Comparison of ENCODE assay signal across 8 cellular contexts in genomic region chr1:153990468-153991150, GRCh38. TPM values are rescaled to one million over a fixed set of nuclear protein-coding genes. Genes with fewer than 3 reads are reported as not detected.
DNase-seq lines count a peak whose midpoint lies in the region; ATAC-seq and TF ChIP-seq lines count a peak whose summit lies in the region.

Gene RPS27 (plus strand): TSS chr1:153990762. CDS start chr1:153990797, 35 bp downstream.

- H3K27ac ChIP-seq in mucosa of rectum (ENCODE audit: low read depth in 2 of 2, low read length in 2 of 2): peak within 1 kb of the TSS; percentile 94

- H3K4me3 ChIP-seq in mucosa of rectum (ENCODE audit: low read length in 2 of 2): peak within 1 kb of the TSS; percentile 97

- peak within 1 kb of the TSS; percentile 99 for H3K4me3 Mint-ChIP-seq in activated T-cell treated with anti-CD3 and anti-CD28 coated beads, Interleukin-2, amount 50 U/mL, for 24 hours

- no peaks in the 10 kb centered on the region for H3K27me3 Mint-ChIP-seq in activated T-cell treated with anti-CD3 and anti-CD28 coated beads, Interleukin-2, amount 50 U/mL, for 24 hours

- peaks cover 16 to 25% of the 10 kb centered on the region in 2 donors for H3K4me1 ChIP-seq in mucosa of rectum (ENCODE audit: control insufficient read depth in 2 of 2, insufficient read depth in 2 of 2, low read length in 2 of 2)

- peak; percentile 100 for TF ChIP-seq POLR2A in erythroblast (IDR thresholded peaks at IDR 0.05; ENCODE audit: low read length)

- in situ Hi-C loops in KBM-7 (cut with MboI; ENCODE audit: low pct_unique_long_range_greater_than_20kb, low sequenced_read_pairs): no loop called here

- H3K9me3 Mint-ChIP-seq in activated T-cell treated with anti-CD3 and anti-CD28 coated beads, Interleukin-2, amount 50 U/mL, for 24 hours: peaks cover 2% of the 10 kb centered on the region

- peak; percentile 95 for DNase-seq in DMS 273 treated with DMSO at 0.1 percent for 48 hours (lab: John Stamatoyannopoulos, UW)
- peak; percentile 94 for DNase-seq in KBM-7
- DNase-seq in activated T-cell treated with anti-CD3 and anti-CD28 coated beads, Interleukin-2, amount 50 U/mL, for 24 hours: peak; percentile 89
- DNase-seq in erythroblast (lab: John Stamatoyannopoulos, UW): peak; percentile 98
- DNase-seq in stimulated activated CD8-positive, alpha-beta memory T cell treated with anti-CD3 and anti-CD28 coated beads, Interleukin-7, amount 100 ng/mL, for 1 hour (ENCODE audit: low read depth in 2 of 2): peak; percentile 67 to 71

- peaks cover 46% of the 10 kb centered on the region for H3K4me1 Mint-ChIP-seq in activated T-cell treated with anti-CD3 and anti-CD28 coated beads, Interleukin-2, amount 50 U/mL, for 24 hours (ENCODE audit: low read depth)

- peaks cover 51% of the 10 kb centered on the region for H3K36me3 Mint-ChIP-seq in activated T-cell treated with anti-CD3 and anti-CD28 coated beads, Interleukin-2, amount 50 U/mL, for 24 hours (ENCODE audit: low read depth)

- peak; percentile 70 for ATAC-seq in GM21576 (IDR thresholded peaks at IDR 0.05; ENCODE audit: unreplicated experiment)

- H3K27ac Mint-ChIP-seq in activated T-cell treated with anti-CD3 and anti-CD28 coated beads, Interleukin-2, amount 50 U/mL, for 24 hours: peak within 1 kb of the TSS; percentile 99

- no peaks in the 10 kb centered on the region for H3K27me3 ChIP-seq in mucosa of rectum (ENCODE audit: control insufficient read depth in 2 of 2, insufficient read depth in 2 of 2, low read length in 2 of 2)

- peak within 1 kb of the TSS; percentile 96 to 99 for H3K9ac ChIP-seq in mucosa of rectum (ENCODE audit: low read depth in 1 of 2, low read length in 2 of 2)

- no peaks in the 10 kb centered on the region for H3K9me3 ChIP-seq in mucosa of rectum (ENCODE audit: control insufficient read depth in 2 of 2, low read length in 2 of 2)

- H3K36me3 ChIP-seq in mucosa of rectum (ENCODE audit: control insufficient read depth in 2 of 2, insufficient read depth in 2 of 2, low read length in 2 of 2): peaks cover 21 to 22% of the 10 kb centered on the region in 2 donors

TF ChIP-seq in PFSK-1, 5 proteins besides CTCF, POLR2A, EP300 and RAD21:
- TF ChIP-seq TAF1 (IDR thresholded peaks at IDR 0.05; ENCODE audit: borderline replicate concordance, insufficient read depth, low read length): peak; percentile 98
- TF ChIP-seq SIN3A (IDR thresholded peaks at IDR 0.05; ENCODE audit: borderline replicate concordance, insufficient read depth, low read length): no peak
- peak; percentile 100 for TF ChIP-seq POLR2AphosphoS5 (IDR thresholded peaks at IDR 0.05; ENCODE audit: low read depth, low read length)
TF ChIP-seq in PFSK-1: peak in this region for 2.

RNA-seq across cellular contexts. Expression of gene RPS27, which starts in this region (rescaled TPM):
- 1,626 TPM for polyA plus RNA-seq in PFSK-1 (2012; ENCODE audit: insufficient read length, low read depth)

Comparison
In these comparisons a context has a peak if more than half of its experiments do, and no peak if none do; other contexts are left out.
1. Peak in every context shown above with its lines: DNase-seq, ATAC-seq, H3K4me3 ChIP-seq and H3K27ac ChIP-seq.